ENCODE assay signal across 12 cellular contexts in the genomic region with DNA sequence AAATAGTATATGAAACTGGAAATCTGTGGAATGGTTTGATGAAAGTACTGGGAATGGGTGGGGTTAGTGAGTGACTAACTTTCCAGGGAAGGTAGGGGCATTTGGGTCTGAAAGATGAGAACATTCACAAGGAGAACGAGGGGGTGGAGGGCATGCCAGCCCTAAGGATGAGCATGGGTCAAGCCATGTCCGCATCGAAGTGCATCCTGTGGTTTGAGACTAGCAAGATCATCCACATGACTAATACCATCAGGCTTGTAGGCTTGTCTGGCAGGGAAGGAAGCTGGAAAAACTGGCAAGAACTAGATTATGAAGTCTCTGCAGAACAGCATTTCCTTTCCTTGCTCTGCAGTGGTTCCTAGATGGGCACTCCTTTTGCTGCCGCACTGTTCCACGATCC.
DNase-seq lines count a peak whose midpoint lies in the region; FAIRE-seq lines count a peak whose summit lies in the region.
"Had no signal": no experiment of that assay in that cellular context is flagged by ENCODE, and none has a peak within 500 bp of the region (broad histone marks: within the 10 kb centered on the region; RNA-seq: fewer than 3 reads in every experiment).

No MANE protein-coding gene starts in this region.

- FAIRE-seq in urothelium cell line (lab: Jason Lieb, UNC): peak; percentile 92

- DNase-seq in HK-2 (ENCODE audit: unreplicated experiment) (peak; percentile 86), amniotic epithelial cell (ENCODE audit: low read depth) (peak; percentile 98), foreskin melanocyte (peak; percentile 62), urothelium cell line (ENCODE audit: low spot score) (peak; percentile 89), iPS-NIHi7 (ENCODE audit: extremely low spot score) (no peak), Ammon's horn (ENCODE audit: low spot score) (no peak), epidermal melanocyte (ENCODE audit: insufficient read length, low spot score) (no peak)
- DNase-seq: activated CD4-positive, CD25-positive, alpha-beta regulatory T cell; colonic mucosa; NCI-H2081; nephron progenitor cell; stimulated activated naive CD8-positive, alpha-beta T cell treated with anti-CD3 and anti-CD28 coated beads, Interleukin-15, Interleukin-2, amounts not matched to agents 100 U/mL and 50 U/mL, for 24 hours had no signal

Comparison
In these comparisons a context has a peak if more than half of its experiments do, and no peak if none do; other contexts are left out.
1. DNase-seq: peak in HK-2 (single experiment), amniotic epithelial cell (single experiment), foreskin melanocyte (single experiment) and urothelium cell line (single experiment); none in iPS-NIHi7 (single experiment), Ammon's horn (single experiment) and epidermal melanocyte (single experiment).